34 cellular contexts compared by ENCODE assay signal in the genomic region with DNA sequence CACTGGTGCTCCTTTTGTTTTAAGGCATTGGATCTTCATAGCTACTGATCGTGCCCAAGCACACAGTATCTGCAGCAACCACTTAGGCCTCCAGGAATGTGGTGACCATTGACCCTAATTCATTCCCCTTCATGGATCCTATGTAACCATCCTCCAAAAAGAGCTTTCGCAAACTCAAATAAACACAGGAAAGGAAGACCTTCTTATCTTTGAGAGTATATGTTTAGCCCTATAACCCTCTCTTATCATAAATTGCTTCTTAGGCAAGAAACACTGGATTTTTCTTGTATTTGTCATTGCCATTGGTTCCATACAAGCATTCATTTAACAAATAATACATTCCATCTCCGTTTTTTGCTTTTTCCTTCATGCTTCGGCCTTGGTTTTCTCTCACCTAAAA. TPM values are rescaled to one million over a fixed set of nuclear protein-coding genes. Genes with fewer than 3 reads are reported as not detected.
DNase-seq lines count a peak whose midpoint lies in the region; ATAC-seq and TF ChIP-seq lines count a peak whose summit lies in the region.
"Had no signal": no experiment of that assay in that cellular context is flagged by ENCODE, and none has a peak within 500 bp of the region (broad histone marks: within the 10 kb centered on the region; RNA-seq: fewer than 3 reads in every experiment).

No MANE protein-coding gene starts in this region.

- no peak for ATAC-seq in GM21619 (IDR thresholded peaks at IDR 0.05; ENCODE audit: unreplicated experiment)
- ATAC-seq: GM12878, HCT116, K562, Right ventricle myocardium inferior, SK-N-SH treated with all-trans-retinoic acid at 6 μM for 48 hours had no signal

- H2BK120ac ChIP-seq in trophoblast cell (ENCODE audit: insufficient read depth, low read length, poor library complexity): no peak overlapping the region

- no peaks in the 10 kb centered on the region for H3K9me2 ChIP-seq in hepatocyte (replicated peaks; ENCODE audit: insufficient read depth)

- H3K79me2 ChIP-seq in hepatocyte (no peaks in the 10 kb centered on the region), trophoblast cell (ENCODE audit: control insufficient read depth, insufficient read depth, low read length, poor library complexity) (no peaks in the 10 kb centered on the region)

- no peak overlapping the region for H4K91ac ChIP-seq in trophoblast cell (ENCODE audit: low read depth, low read length)

- no peak overlapping the region for H2BK5ac ChIP-seq in trophoblast cell (ENCODE audit: low read depth, low read length, poor library complexity)

- H3K23ac ChIP-seq in trophoblast cell (ENCODE audit: low read length): no peak overlapping the region

- peak overlapping the region; percentile 49 for H3K4me2 ChIP-seq in hepatocyte
- H3K4me2 ChIP-seq in trophoblast cell (ENCODE audit: low read length): no peak overlapping the region
- H3K4me2 ChIP-seq: BLaER1 treated with 17β-estradiol and CSF1 and Interleukin-3, amounts not matched to agents 10 nM and 100 nM; PC-9 had no signal

- H3K36me3 ChIP-seq in hepatocyte (replicated peaks; ENCODE audit: insufficient read depth, low read depth) (no peaks in the 10 kb centered on the region), trophoblast cell (ENCODE audit: control insufficient read depth in 1 of 2, insufficient read depth in 2 of 2, low read length in 2 of 2) (no peaks in the 10 kb centered on the region), endodermal cell (ENCODE audit: control insufficient read depth, insufficient read depth, low read length) (no peaks in the 10 kb centered on the region)
- H3K36me3 ChIP-seq: BLaER1 treated with 17β-estradiol and CSF1 and Interleukin-3, amounts not matched to agents 10 nM and 100 nM; SJCRH30 had no signal

- no peak overlapping the region for H3K27ac Mint-ChIP-seq in endodermal cell
- H3K27ac Mint-ChIP-seq: CD4-positive, alpha-beta T cell had no signal

- no peak overlapping the region for H3K4me3 Mint-ChIP-seq in endodermal cell
- H3K4me3 Mint-ChIP-seq: CD4-positive, alpha-beta T cell had no signal

- H3K4ac ChIP-seq in trophoblast cell (ENCODE audit: low read depth, low read length): no peak overlapping the region

- H3K79me1 ChIP-seq in trophoblast cell (ENCODE audit: low read length): peaks cover 4% of the 10 kb centered on the region

- H3K27me3 ChIP-seq in hepatocyte (no peaks in the 10 kb centered on the region), trophoblast cell (ENCODE audit: insufficient read depth, low read length) (no peaks in the 10 kb centered on the region), endodermal cell (ENCODE audit: control insufficient read depth, insufficient read depth, low read length, poor library complexity, severe bottlenecking) (no peaks in the 10 kb centered on the region)
- H3K27me3 ChIP-seq: BLaER1 treated with 17β-estradiol and CSF1 and Interleukin-3, amounts not matched to agents 10 nM and 100 nM; SJCRH30 had no signal

- H3K4me3 ChIP-seq in choroid plexus epithelial cell (ENCODE audit: low read depth, low read length): no peak overlapping the region
- no peak overlapping the region for H3K4me3 ChIP-seq in hepatocyte
- no peak overlapping the region for H3K4me3 ChIP-seq in trophoblast cell (ENCODE audit: low read depth, low read length)
- no peak overlapping the region for H3K4me3 ChIP-seq in endodermal cell (ENCODE audit: low read length)
- H3K4me3 ChIP-seq: BLaER1 treated with 17β-estradiol and CSF1 and Interleukin-3, amounts not matched to agents 10 nM and 100 nM; GM12878; K562; PC-9; SJCRH30 had no signal

- H3K9me3 Mint-ChIP-seq in endodermal cell: no peaks in the 10 kb centered on the region
- H3K9me3 Mint-ChIP-seq: CD4-positive, alpha-beta T cell had no signal

- H2AK5ac ChIP-seq in trophoblast cell (ENCODE audit: low read length): no peak overlapping the region

- no peak overlapping the region for H3K9ac ChIP-seq in trophoblast cell (ENCODE audit: low read length)
- H3K9ac ChIP-seq in endodermal cell (ENCODE audit: extremely low read depth, low read length, poor library complexity, severe bottlenecking): no peak overlapping the region
- H3K9ac ChIP-seq: BLaER1 treated with 17β-estradiol and CSF1 and Interleukin-3, amounts not matched to agents 10 nM and 100 nM had no signal

- H2AFZ ChIP-seq in hepatocyte: no peak overlapping the region
- H2AFZ ChIP-seq in trophoblast cell (ENCODE audit: insufficient read depth, low read length, poor library complexity): no peak overlapping the region
- H2AFZ ChIP-seq: PC-9 had no signal

- no peak overlapping the region for H3K14ac ChIP-seq in trophoblast cell (ENCODE audit: low read length)

- H3K27ac ChIP-seq in hepatocyte (peak overlapping the region; percentile 82), trophoblast cell (ENCODE audit: low read depth, low read length) (no peak overlapping the region), endodermal cell (ENCODE audit: low read depth, low read length) (no peak overlapping the region)
- H3K27ac ChIP-seq: BLaER1 treated with 17β-estradiol and CSF1 and Interleukin-3, amounts not matched to agents 10 nM and 100 nM; PC-9; SJCRH30 had no signal

- H3K4me1 ChIP-seq in hepatocyte (ENCODE audit: insufficient read depth): peaks cover 17% of the 10 kb centered on the region
- peaks cover 2 to 3% of the 10 kb centered on the region in 2 experiments for H3K4me1 ChIP-seq in trophoblast cell (ENCODE audit: control insufficient read depth in 1 of 2, insufficient read depth in 2 of 2, low read length in 2 of 2)
- peaks cover 3% of the 10 kb centered on the region for H3K4me1 ChIP-seq in endodermal cell (ENCODE audit: control insufficient read depth, insufficient read depth, low read length)
- H3K4me1 ChIP-seq: BLaER1 treated with 17β-estradiol and CSF1 and Interleukin-3, amounts not matched to agents 10 nM and 100 nM; SJCRH30 had no signal

- peak overlapping the region; percentile 65 for H4K12ac ChIP-seq in trophoblast cell (ENCODE audit: low read depth, low read length)

- H3K4me1 Mint-ChIP-seq in endodermal cell: peaks cover 8% of the 10 kb centered on the region

- no peaks in the 10 kb centered on the region for H4K20me1 ChIP-seq in hepatocyte (ENCODE audit: insufficient read depth, poor library complexity, severe bottlenecking)
- H4K20me1 ChIP-seq: BLaER1 treated with 17β-estradiol and CSF1 and Interleukin-3, amounts not matched to agents 10 nM and 100 nM had no signal

- 32% methylated on average over 4 of the region's 4 CpGs for WGBS in hepatocyte (ENCODE audit: low lambda C conversion rate, missing lambda C conversion rate)
- WGBS in trophoblast cell (ENCODE audit: extremely low coverage, insufficient coverage, insufficient read length): no CpG with 5 or more reads among the region's 4 CpGs
- WGBS in endodermal cell (ENCODE audit: insufficient coverage in 1 of 2, insufficient read length in 1 of 2), 2 experiments: 20 to 90% methylated on average over 1 to 4 of the region's 4 CpGs

- no peak for TF ChIP-seq CTCF in choroid plexus epithelial cell (conservative IDR thresholded peaks at IDR 0.05; ENCODE audit: low read depth, low read length)
- no peak for TF ChIP-seq CTCF in hepatocyte (IDR thresholded peaks at IDR 0.05; ENCODE audit: poor library complexity)
- TF ChIP-seq CTCF in endodermal cell (conservative IDR thresholded peaks at IDR 0.05): no peak

- H3K18ac ChIP-seq in trophoblast cell (ENCODE audit: low read length): no peak overlapping the region

- no peak overlapping the region for H2BK12ac ChIP-seq in trophoblast cell (ENCODE audit: low read length)

- H3K36me3 Mint-ChIP-seq in endodermal cell (ENCODE audit: low read depth): no peaks in the 10 kb centered on the region

- H3K27me3 Mint-ChIP-seq in endodermal cell (ENCODE audit: insufficient read depth): no peaks in the 10 kb centered on the region
- H3K27me3 Mint-ChIP-seq: CD4-positive, alpha-beta T cell had no signal

- H4K8ac ChIP-seq in trophoblast cell (ENCODE audit: low read depth, low read length): no peak overlapping the region

- DNase-seq in HuH-7 (ENCODE audit: low spot score) (peak; percentile 20), choroid plexus epithelial cell (ENCODE audit: low read depth) (peak; percentile 23), hepatocyte (ENCODE audit: low spot score) (peak; percentile 26), trophoblast cell (peak in 1 of 2 donors; percentile 81), AG20443 (ENCODE audit: low spot score) (no peak), endodermal cell (no peak), SW 1271 (lab: John Stamatoyannopoulos, UW) (no peak)
- DNase-seq: AML-193; CD4-positive, alpha-beta T cell; DMS53; Kasumi-1; MV-4-11; NCI-H1105; NCI-H146; NCI-H1930; NCI-H446 treated with DMSO at 0.1 percent for 48 hours; NCI-H526; NCI-H82; NK-92 treated with Interleukin-12 subunit alpha and Interleukin-12 subunit beta, amount 100 ng/mL, for 24 hours; PC-9; SJCRH30 had no signal

- H3K9me3 ChIP-seq in hepatocyte (ENCODE audit: low read depth) (no peaks in the 10 kb centered on the region), trophoblast cell (ENCODE audit: insufficient read depth, low read depth, low read length) (no peaks in the 10 kb centered on the region), endodermal cell (ENCODE audit: control insufficient read depth, low read length) (peaks cover 5% of the 10 kb centered on the region)
- H3K9me3 ChIP-seq: BLaER1 treated with 17β-estradiol and CSF1 and Interleukin-3, amounts not matched to agents 10 nM and 100 nM; SJCRH30 had no signal

RNA-seq across cellular contexts. Expression of a gene that starts 4.1 kb away (rescaled TPM):
- total RNA-seq in hepatocyte (2,638 and 3,184 TPM in 2 replicates), endodermal cell (not detected)
- 3,342 and 4,943 TPM in 2 replicates for polyA plus RNA-seq in hepatocyte
- 4.5 and 5.7 TPM in 2 replicates for polyA plus RNA-seq in trophoblast cell (2013)
- polyA plus RNA-seq in endodermal cell (2013, experiment 1 of 2): 13.7 TPM
- polyA plus RNA-seq in endodermal cell (2013, experiment 2 of 2): 9.0 TPM
- total RNA-seq: CD4-positive, alpha-beta T cell; Daoy; G401; H4; MCF 10A; PC-9; Right ventricle myocardium inferior; RPMI7951; SJCRH30 had no signal
- polyA plus RNA-seq: AG04450 had no signal

Comparison
In these comparisons a context has a peak if more than half of its experiments do, and no peak if none do; other contexts are left out.
1. DNase-seq: peak in HuH-7 (single experiment), choroid plexus epithelial cell (single experiment) and hepatocyte (single experiment); none in AG20443 (single experiment), endodermal cell (single experiment) and SW 1271 (0 of 2).
2. RNA of a gene that starts 4.1 kb away (total RNA-seq): 2,638 to 3,184 TPM in hepatocyte; not detected in endodermal cell; every median in the first group is over 1,000 times any median in the second.